ENCODE assay signal across 13 cellular contexts in genomic region chr18:10878703-10879102, GRCh38.
DNase-seq lines count a peak whose midpoint lies in the region; ATAC-seq, FAIRE-seq and TF ChIP-seq lines count a peak whose summit lies in the region.
"Had no signal": no experiment of that assay in that cellular context is flagged by ENCODE, and none has a peak within 500 bp of the region (broad histone marks: within the 10 kb centered on the region; RNA-seq: fewer than 3 reads in every experiment).

No MANE protein-coding gene starts in this region.

- no peak for TF ChIP-seq CTCF in GM12864 (IDR thresholded peaks at IDR 0.05; ENCODE audit: low read depth, low read length, missing control alignments)
- no peak for TF ChIP-seq CTCF in D721Med (IDR thresholded peaks at IDR 0.05; ENCODE audit: insufficient read depth, missing control alignments)

- no peak overlapping the region for H3K4me3 ChIP-seq in GM12864 (ENCODE audit: low read depth, low read length)

- DNase-seq in GM12864 (ENCODE audit: low read depth) (peak; percentile 94), D721Med (ENCODE audit: insufficient read length, low spot score) (no peak), A172 (ENCODE audit: low spot score) (no peak), COLO668 (lab: John Stamatoyannopoulos, UW; ENCODE audit: unreplicated experiment) (no peak)
- DNase-seq in effector CD4-positive, alpha-beta T cell: no peak
- DNase-seq: activated CD4-positive, CD25-positive, alpha-beta regulatory T cell; DND-41; HCEC 1CT; naive B cell had no signal

- ATAC-seq in GM19324 (IDR thresholded peaks at IDR 0.05; ENCODE audit: low FRiP score, unreplicated experiment) (peak; percentile 55), HG02610 (IDR thresholded peaks at IDR 0.05; ENCODE audit: unreplicated experiment) (peak; percentile 88), HG03432 (IDR thresholded peaks at IDR 0.05; ENCODE audit: unreplicated experiment) (peak; percentile 74)

- FAIRE-seq in D721Med (lab: Jason Lieb, UNC): no peak
- FAIRE-seq: bronchial epithelial cell had no signal
